In genomic region chr12:75959060-75959459, GRCh38 we compare ENCODE assay signal across 13 cellular contexts.
DNase-seq lines count a peak whose midpoint lies in the region; ATAC-seq and TF ChIP-seq lines count a peak whose summit lies in the region.
"Had no signal": no experiment of that assay in that cellular context is flagged by ENCODE, and none has a peak within 500 bp of the region (broad histone marks: within the 10 kb centered on the region; RNA-seq: fewer than 3 reads in every experiment).

No MANE protein-coding gene starts in this region.

- H3K9me3 Mint-ChIP-seq in T-helper 1 cell treated with Interleukin-12 subunit alpha and Interleukin-12 subunit beta and Interleukin-4 antibody, amounts not matched to agents 30 μg/mL and 1 μg/mL, for 36 hours, result no peaks in the 10 kb centered on the region
- no peaks in the 10 kb centered on the region for H3K9me3 Mint-ChIP-seq in nephron

- H3K9ac ChIP-seq in KMS-11, result no peak overlapping the region

- intact Hi-C loops in body of pancreas (cut with DNase I) (no loop called here), head of caudate nucleus (cut with DNase I) (no loop called here)

- peaks cover 17% of the 10 kb centered on the region for H3K4me1 ChIP-seq in KMS-11 (ENCODE audit: low read depth, poor library complexity, severe bottlenecking)
- H3K4me1 ChIP-seq in body of pancreas, result peaks cover 39% of the 10 kb centered on the region

- no peaks in the 10 kb centered on the region for H3K36me3 ChIP-seq in KMS-11 (ENCODE audit: insufficient read depth)
- H3K36me3 ChIP-seq in body of pancreas (replicated peaks in 1 of 2; ENCODE audit: insufficient read depth in 1 of 2, low read depth in 2 of 2), result no peaks in the 10 kb centered on the region
- no peaks in the 10 kb centered on the region for H3K36me3 ChIP-seq in MG63

- no peak for DNase-seq in T-helper 1 cell
- DNase-seq in body of pancreas, result no peak
- DNase-seq in NCI-H146 treated with DMSO at 0.1 percent for 48 hours (lab: John Stamatoyannopoulos, UW; ENCODE audit: unreplicated experiment), result no peak
- no peak for DNase-seq in head of caudate nucleus
- DNase-seq in MG63, result no peak
- DNase-seq: activated effector memory CD4-positive, alpha-beta T cell treated with anti-CD3 and anti-CD28 coated beads, Interleukin-2, amount 50 U/mL, for 16 hours; COR-L47; NCI-H1105 treated with DMSO at 0.1 percent for 48 hours; NCI-H226; stimulated activated naive CD8-positive, alpha-beta T cell treated with anti-CD3 and anti-CD28 coated beads, Interleukin-15, Interleukin-2, amounts not matched to agents 100 U/mL and 50 U/mL, for 24 hours had no signal

- H3K4me1 Mint-ChIP-seq in T-helper 1 cell treated with Interleukin-12 subunit alpha and Interleukin-12 subunit beta and Interleukin-4 antibody, amounts not matched to agents 30 μg/mL and 1 μg/mL, for 36 hours (ENCODE audit: low read depth), result peaks cover 33% of the 10 kb centered on the region
- peaks cover 16% of the 10 kb centered on the region for H3K4me1 Mint-ChIP-seq in nephron

- H3K79me2 ChIP-seq in KMS-11 (ENCODE audit: insufficient read depth, low read depth), result no peaks in the 10 kb centered on the region

- TF ChIP-seq CTCF in KMS-11 (conservative IDR thresholded peaks at IDR 0.05; ENCODE audit: low read depth, low read length) (no peak), body of pancreas (IDR thresholded peaks at IDR 0.05) (no peak), nephron (IDR thresholded peaks at IDR 0.05; ENCODE audit: unreplicated experiment in 3 of 3) (no peak)

- H3K4me3 ChIP-seq in KMS-11 (IDR thresholded peaks at IDR 0.05; ENCODE audit: insufficient read depth, low read depth, low read length) (no peak overlapping the region), body of pancreas (no peak overlapping the region), MG63 (no peak overlapping the region)

- no peak overlapping the region for H2AFZ ChIP-seq in KMS-11 (ENCODE audit: low read depth)

- no peak overlapping the region for H3K4me3 Mint-ChIP-seq in T-helper 1 cell treated with Interleukin-12 subunit alpha and Interleukin-12 subunit beta and Interleukin-4 antibody, amounts not matched to agents 30 μg/mL and 1 μg/mL, for 36 hours
- H3K4me3 Mint-ChIP-seq in nephron, result no peak overlapping the region

- H3K27me3 Mint-ChIP-seq in T-helper 1 cell treated with Interleukin-12 subunit alpha and Interleukin-12 subunit beta and Interleukin-4 antibody, amounts not matched to agents 30 μg/mL and 1 μg/mL, for 36 hours (ENCODE audit: low read depth), result no peaks in the 10 kb centered on the region
- peaks cover 10% of the 10 kb centered on the region for H3K27me3 Mint-ChIP-seq in nephron (ENCODE audit: low read depth)

- 28 to 31% methylated on average over 2 of the region's 2 CpGs for WGBS in body of pancreas, 2 donors

- no peaks in the 10 kb centered on the region for H3K27me3 ChIP-seq in KMS-11 (ENCODE audit: insufficient read depth, low read depth)
- H3K27me3 ChIP-seq in body of pancreas, result no peaks in the 10 kb centered on the region
- H3K27me3 ChIP-seq in MG63, result no peaks in the 10 kb centered on the region

- no peak for TF ChIP-seq POLR2A in body of pancreas (IDR thresholded peaks at IDR 0.05)

- H3K27ac ChIP-seq in KMS-11, result no peak overlapping the region
- H3K27ac ChIP-seq in body of pancreas, result peak overlapping the region in 3 of 4 donors; percentile 70 to 85 (median 85)

- peak overlapping the region; percentile 1; the same call in 1 of the 2 replicates for H3K4me2 ChIP-seq in KMS-11

- peak overlapping the region; percentile 34 for H3K27ac Mint-ChIP-seq in T-helper 1 cell treated with Interleukin-12 subunit alpha and Interleukin-12 subunit beta and Interleukin-4 antibody, amounts not matched to agents 30 μg/mL and 1 μg/mL, for 36 hours
- H3K27ac Mint-ChIP-seq in nephron, result peak overlapping the region; percentile 56 to 81 (median 75)

- ATAC-seq in body of pancreas, result no peak
- ATAC-seq: stimulated activated naive CD8-positive, alpha-beta T cell treated with anti-CD3 and anti-CD28 coated beads, Interleukin-15, Interleukin-2, amounts not matched to agents 100 U/mL and 50 U/mL, for 24 hours had no signal

- no peaks in the 10 kb centered on the region for H4K20me1 ChIP-seq in KMS-11 (ENCODE audit: insufficient read depth)

- H3K36me3 Mint-ChIP-seq in T-helper 1 cell treated with Interleukin-12 subunit alpha and Interleukin-12 subunit beta and Interleukin-4 antibody, amounts not matched to agents 30 μg/mL and 1 μg/mL, for 36 hours (ENCODE audit: low read depth), result no peaks in the 10 kb centered on the region
- no peaks in the 10 kb centered on the region for H3K36me3 Mint-ChIP-seq in nephron (ENCODE audit: low read depth)

- H3K9me3 ChIP-seq in body of pancreas (no peaks in the 10 kb centered on the region), MG63 (no peaks in the 10 kb centered on the region)
